In genomic region chr12:65665817-65666216, GRCh38 we compare ENCODE assay signal across 19 cellular contexts.
"Had no signal": no experiment of that assay in that cellular context is flagged by ENCODE, and none has a peak within 500 bp of the region (broad histone marks: within the 10 kb centered on the region; RNA-seq: fewer than 3 reads in every experiment).

No MANE protein-coding gene starts in this region.

- H3K27me3 ChIP-seq: brain microvascular endothelial cell, esophagus muscularis mucosa, thyroid gland had no signal

- H3K4me3 Mint-ChIP-seq: immature natural killer cell; naive B cell; stimulated activated effector memory CD8-positive, alpha-beta T cell treated with anti-CD3 and anti-CD28 coated beads, Interleukin-12 subunit alpha, Interleukin-12 subunit beta, amount 100 ng/mL, for 72 hours; T-helper 1 cell treated with Interleukin-12 subunit alpha and Interleukin-12 subunit beta and Interleukin-4 antibody, amounts not matched to agents 30 μg/mL and 1 μg/mL, for 36 hours had no signal

- H3K27ac Mint-ChIP-seq: activated T-helper 2 cell treated with anti-CD3 and anti-CD28 coated beads, Interferon-gamma antibody, Interleukin-2, Interleukin-4, amounts not matched to agents 10 μg/mL and 5 μg/mL and 100 μg/mL, durations not matched to agents 14 hours and 24 hours and 36 hours; immature natural killer cell; naive B cell; stimulated activated effector memory CD8-positive, alpha-beta T cell treated with anti-CD3 and anti-CD28 coated beads, Interleukin-12 subunit alpha, Interleukin-12 subunit beta, amount 100 ng/mL, for 72 hours; T-helper 1 cell treated with Interleukin-12 subunit alpha and Interleukin-12 subunit beta and Interleukin-4 antibody, amounts not matched to agents 30 μg/mL and 1 μg/mL, for 36 hours had no signal

- DNase-seq: activated CD4-positive, alpha-beta T cell treated with anti-CD3 and anti-CD28 coated beads, Interleukin-2, amount 50 U/mL, for 1 hour; activated naive CD4-positive, alpha-beta T cell treated with Interleukin-2 at 50 U/mL for 16 hours; aorta; brain microvascular endothelial cell; cortex of kidney; immature natural killer cell; left ventricle myocardium superior; mesenchymal stem cell; mucosa of descending colon; naive B cell; stimulated activated CD4-positive, alpha-beta T cell treated with anti-CD3 and anti-CD28 coated beads, Interleukin-4, amount 100 ng/mL, for 1 hour; thyroid gland had no signal

- H3K9ac ChIP-seq: parathyroid adenoma had no signal

- H3K36me3 Mint-ChIP-seq: immature natural killer cell; naive B cell; stimulated activated effector memory CD8-positive, alpha-beta T cell treated with anti-CD3 and anti-CD28 coated beads, Interleukin-12 subunit alpha, Interleukin-12 subunit beta, amount 100 ng/mL, for 72 hours had no signal

- H3K4me1 Mint-ChIP-seq: immature natural killer cell; naive B cell; stimulated activated effector memory CD8-positive, alpha-beta T cell treated with anti-CD3 and anti-CD28 coated beads, Interleukin-12 subunit alpha, Interleukin-12 subunit beta, amount 100 ng/mL, for 72 hours had no signal

- H3K4me3 ChIP-seq: esophagus muscularis mucosa, mucosa of descending colon, smooth muscle cell, thyroid gland had no signal

- H3K4me1 ChIP-seq: esophagus muscularis mucosa, parathyroid adenoma, thyroid gland had no signal

- H3K27ac ChIP-seq: esophagus muscularis mucosa, parathyroid adenoma, thyroid gland had no signal

- H3K9me3 ChIP-seq: esophagus muscularis mucosa, mucosa of descending colon, thyroid gland had no signal

- H3K36me3 ChIP-seq: brain microvascular endothelial cell, esophagus muscularis mucosa, thyroid gland had no signal

- ATAC-seq: left ventricle myocardium superior; mucosa of descending colon; sciatic nerve; stimulated activated effector memory CD8-positive, alpha-beta T cell treated with anti-CD3 and anti-CD28 coated beads, Interleukin-12 subunit alpha, Interleukin-12 subunit beta, amount 100 ng/mL, for 72 hours had no signal
